1 cellular context compared by ENCODE assay signal in genomic region chr5:43313035-43313853, GRCh38.
A peak's percentile ranks its signal among the peaks of the same experiment; 100 is the strongest.
TF ChIP-seq lines count a peak whose summit lies in the region.

Gene HMGCS1, minus strand, starts transcription at chr5:43313412. Its CDS starts 14,447 bp downstream, at chr5:43298965.

TF ChIP-seq in HCT116, 20 proteins besides CTCF, POLR2A, EP300 and RAD21 (continued from another document):
- TF ChIP-seq ZBTB33 (IDR thresholded peaks at IDR 0.05; ENCODE audit: extremely low read depth, insufficient replicate concordance, low read length) (peak; percentile 82), CBX3 (IDR thresholded peaks at IDR 0.05; ENCODE audit: low read depth) (peak; percentile 69; the same call in 1 of the 2 replicates), ZFX (IDR thresholded peaks at IDR 0.05) (peak; percentile 85), ZNF274 (IDR thresholded peaks at IDR 0.05; ENCODE audit: low read depth, low read length) (no peak)
TF ChIP-seq in HCT116: peak in this region for 6.
